ENCODE assay signal across 1 cellular context in the genomic region with DNA sequence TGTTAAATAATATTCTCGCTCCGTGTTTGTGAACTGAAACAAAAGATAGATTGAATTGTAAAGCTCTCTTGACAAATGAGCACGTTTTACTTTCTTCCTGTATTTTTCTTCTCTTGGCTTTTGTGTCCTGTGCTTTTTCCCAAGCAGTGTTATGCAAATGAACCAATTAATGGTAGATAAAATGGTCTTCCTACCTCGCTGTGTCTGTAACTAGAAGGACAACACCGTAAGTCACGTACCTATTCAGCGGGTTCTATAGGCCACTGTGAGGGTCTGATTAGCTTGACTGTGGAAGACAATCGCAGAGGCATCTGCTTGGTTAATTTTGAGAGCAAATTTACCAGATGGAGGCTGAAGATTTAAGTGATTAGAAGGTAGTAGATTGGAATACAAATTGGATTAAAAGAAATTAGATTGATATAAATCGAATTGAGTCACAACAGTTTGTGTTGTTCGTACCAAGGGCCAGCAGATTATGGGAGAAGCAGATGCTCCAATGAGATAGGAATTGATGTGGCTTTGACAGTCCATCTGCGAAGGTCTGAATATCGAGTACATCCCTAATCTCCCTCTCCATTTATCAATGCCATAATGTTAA.
A peak's percentile ranks its signal among the peaks of the same experiment; 100 is the strongest.
TF ChIP-seq lines count a peak whose summit lies in the region.

No MANE protein-coding gene starts in this region.

TF ChIP-seq in GM23338, 12 proteins besides CTCF, POLR2A, EP300 and RAD21 (continued from another document):
- peak; percentile 75 for TF ChIP-seq ZNF462 (CRISPR knock-in tag; IDR thresholded peaks at IDR 0.05)
- TF ChIP-seq NANOG (IDR thresholded peaks at IDR 0.05; ENCODE audit: borderline replicate concordance): peak; percentile 79; the same call in 1 of the 2 replicates
- TF ChIP-seq, protein P1, sequence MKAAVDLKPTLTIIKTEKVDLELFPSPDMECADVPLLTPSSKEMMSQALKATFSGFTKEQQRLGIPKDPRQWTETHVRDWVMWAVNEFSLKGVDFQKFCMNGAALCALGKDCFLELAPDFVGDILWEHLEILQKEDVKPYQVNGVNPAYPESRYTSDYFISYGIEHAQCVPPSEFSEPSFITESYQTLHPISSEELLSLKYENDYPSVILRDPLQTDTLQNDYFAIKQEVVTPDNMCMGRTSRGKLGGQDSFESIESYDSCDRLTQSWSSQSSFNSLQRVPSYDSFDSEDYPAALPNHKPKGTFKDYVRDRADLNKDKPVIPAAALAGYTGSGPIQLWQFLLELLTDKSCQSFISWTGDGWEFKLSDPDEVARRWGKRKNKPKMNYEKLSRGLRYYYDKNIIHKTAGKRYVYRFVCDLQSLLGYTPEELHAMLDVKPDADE (IDR thresholded peaks at IDR 0.05): no peak
- no peak for TF ChIP-seq JUNB (IDR thresholded peaks at IDR 0.05; ENCODE audit: unreplicated experiment)
- no peak for TF ChIP-seq CREB1 (CRISPR knock-in tag; IDR thresholded peaks at IDR 0.05; ENCODE audit: low read depth)
